ENCODE assay signal across 1 cellular context in genomic region chr10:59709472-59710125, GRCh38.
TF ChIP-seq lines count a peak whose summit lies in the region.

Gene SLC16A9, minus strand, starts transcription at chr10:59709850. Its CDS starts 25,559 bp downstream, at chr10:59684291.

TF ChIP-seq in HEK293, 187 proteins besides CTCF, POLR2A, EP300 and RAD21 (continued from another document):
- TF ChIP-seq ZNF518A (tag by site-specific recombination; conservative IDR thresholded peaks at IDR 0.05; ENCODE audit: low read depth) = peak; percentile 15; the same call in 1 of the 2 replicates
- TF ChIP-seq ZSCAN30 (tag by site-specific recombination; IDR thresholded peaks at IDR 0.05) = peak; percentile 63; the same call in 1 of the 2 replicates
- TF ChIP-seq ZNF280D (tag by site-specific recombination; IDR thresholded peaks at IDR 0.05) = no peak
- TF ChIP-seq ZNF561 (tag by site-specific recombination; IDR thresholded peaks at IDR 0.05; ENCODE audit: borderline replicate concordance) = peak; percentile 74; the same call in 1 of the 2 replicates
- TF ChIP-seq ZBTB26 (tag by site-specific recombination; optimal IDR thresholded peaks at IDR 0.05) = peak; percentile 84
- peak; percentile 51 for TF ChIP-seq ZNF335 (tag by site-specific recombination; conservative IDR thresholded peaks at IDR 0.05)
- 0 out of 2 replicates have a peak, but pooled peaks have one; percentile 34 for TF ChIP-seq ZSCAN5A (tag by site-specific recombination; IDR thresholded peaks at IDR 0.05)
- peak; percentile 96 for TF ChIP-seq ZFHX2 (tag by site-specific recombination; conservative IDR thresholded peaks at IDR 0.05)
- TF ChIP-seq PRDM1 (tag by site-specific recombination; IDR thresholded peaks at IDR 0.05) = peak; percentile 53
- TF ChIP-seq ZXDB (tag by site-specific recombination; IDR thresholded peaks at IDR 0.05) = 0 out of 2 replicates have a peak, but pooled peaks have one; percentile 63
- TF ChIP-seq GLIS1 (tag by site-specific recombination; IDR thresholded peaks at IDR 0.05) = peak; percentile 83
- peak; percentile 10; the same call in 1 of the 2 replicates for TF ChIP-seq PRDM6 (tag by site-specific recombination; IDR thresholded peaks at IDR 0.05)
- TF ChIP-seq ZNF585B (tag by site-specific recombination; IDR thresholded peaks at IDR 0.05) = no peak
TF ChIP-seq in HEK293: peak in this region for 40.
